In the genomic region with DNA sequence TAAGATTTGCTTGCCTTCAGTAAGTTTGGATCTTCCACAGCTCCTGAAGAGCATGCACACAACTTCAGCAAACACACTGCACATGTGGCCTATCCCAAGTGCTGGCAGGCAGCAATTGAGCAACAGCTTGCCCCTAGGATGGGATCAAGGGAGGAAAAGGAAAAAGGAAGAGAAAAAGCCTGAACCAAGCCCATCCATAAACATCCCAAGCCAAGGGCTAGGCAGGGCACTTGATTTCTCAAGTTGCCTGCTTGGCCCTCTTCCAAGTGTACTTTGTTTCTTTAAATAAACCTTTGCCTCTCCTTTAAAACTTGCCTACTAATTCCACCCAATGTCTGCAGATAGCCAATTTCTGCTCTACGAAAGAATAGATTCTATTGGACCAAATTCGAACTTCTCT, we compare ENCODE assay signal across 18 cellular contexts. TPM values are rescaled to one million over a fixed set of nuclear protein-coding genes. Genes with fewer than 3 reads are reported as not detected.
"Had no signal": no experiment of that assay in that cellular context is flagged by ENCODE, and none has a peak within 500 bp of the region (broad histone marks: within the 10 kb centered on the region; RNA-seq: fewer than 3 reads in every experiment).

No MANE protein-coding gene starts in this region.

- ATAC-seq: activated CD4-positive, CD25-positive, alpha-beta regulatory T cell treated with anti-CD3 and anti-CD28 coated beads, Interleukin-2, amount 50 U/mL, for 24 hours; esophagus mucosa; left ventricle myocardium superior; right lobe of liver; stimulated activated naive CD8-positive, alpha-beta T cell treated with anti-CD3 and anti-CD28 coated beads, Interleukin-15, Interleukin-2, amounts not matched to agents 100 U/mL and 50 U/mL, for 24 hours had no signal

- H3K9me3 ChIP-seq: right lobe of liver had no signal

- H3K27me3 ChIP-seq: neural progenitor cell, right lobe of liver had no signal

- FAIRE-seq: bronchial epithelial cell, endometrium, keratinocyte had no signal

- H3K36me3 ChIP-seq: neural progenitor cell, right lobe of liver had no signal

- H3K4me1 ChIP-seq: neural progenitor cell, right lobe of liver had no signal

- H3K27ac ChIP-seq: neural progenitor cell, right lobe of liver had no signal

- DNase-seq: activated CD4-positive, alpha-beta T cell treated with anti-CD3 and anti-CD28 coated beads, Interleukin-2, amount 50 U/mL, for 1 hour; activated CD8-positive, alpha-beta memory T cell treated with anti-CD3 and anti-CD28 coated beads for 24 hours; activated naive CD8-positive, alpha-beta T cell treated with anti-CD3 and anti-CD28 coated beads, Interleukin-2, amount 10 ng/mL, durations not matched to agents 7 days and 5 days; anterior cingulate cortex; left ventricle myocardium superior; mesendoderm; right lobe of liver; stimulated activated naive CD8-positive, alpha-beta T cell treated with anti-CD3 and anti-CD28 coated beads, Interleukin-15, Interleukin-2, amounts not matched to agents 100 U/mL and 50 U/mL, for 24 hours had no signal

- H3K4me3 ChIP-seq: neural progenitor cell, right lobe of liver had no signal

RNA-seq across cellular contexts. Expression of a gene that starts 49.0 kb away (rescaled TPM):
- total RNA-seq: activated naive CD8-positive, alpha-beta T cell treated with anti-CD3 and anti-CD28 coated beads, Interleukin-2, amount 10 ng/mL, durations not matched to agents 7 days and 5 days; activated T-helper 1 cell treated with anti-CD3 and anti-CD28 coated beads, Interleukin-12 subunit alpha, Interleukin-12 subunit beta, Interleukin-2, Interleukin-4 antibody, amounts not matched to agents 30 ng/mL and 10 ng/mL and 1 ng/mL, durations not matched to agents 14 hours and 24 hours and 36 hours; bronchial epithelial cell; chondrocyte; esophagus mucosa; left ventricle myocardium superior; osteocyte; pulmonary artery endothelial cell; right lobe of liver had no signal
- polyA plus RNA-seq: keratinocyte had no signal
